Comparison of ENCODE assay signal across 1 cellular context in the genomic region with DNA sequence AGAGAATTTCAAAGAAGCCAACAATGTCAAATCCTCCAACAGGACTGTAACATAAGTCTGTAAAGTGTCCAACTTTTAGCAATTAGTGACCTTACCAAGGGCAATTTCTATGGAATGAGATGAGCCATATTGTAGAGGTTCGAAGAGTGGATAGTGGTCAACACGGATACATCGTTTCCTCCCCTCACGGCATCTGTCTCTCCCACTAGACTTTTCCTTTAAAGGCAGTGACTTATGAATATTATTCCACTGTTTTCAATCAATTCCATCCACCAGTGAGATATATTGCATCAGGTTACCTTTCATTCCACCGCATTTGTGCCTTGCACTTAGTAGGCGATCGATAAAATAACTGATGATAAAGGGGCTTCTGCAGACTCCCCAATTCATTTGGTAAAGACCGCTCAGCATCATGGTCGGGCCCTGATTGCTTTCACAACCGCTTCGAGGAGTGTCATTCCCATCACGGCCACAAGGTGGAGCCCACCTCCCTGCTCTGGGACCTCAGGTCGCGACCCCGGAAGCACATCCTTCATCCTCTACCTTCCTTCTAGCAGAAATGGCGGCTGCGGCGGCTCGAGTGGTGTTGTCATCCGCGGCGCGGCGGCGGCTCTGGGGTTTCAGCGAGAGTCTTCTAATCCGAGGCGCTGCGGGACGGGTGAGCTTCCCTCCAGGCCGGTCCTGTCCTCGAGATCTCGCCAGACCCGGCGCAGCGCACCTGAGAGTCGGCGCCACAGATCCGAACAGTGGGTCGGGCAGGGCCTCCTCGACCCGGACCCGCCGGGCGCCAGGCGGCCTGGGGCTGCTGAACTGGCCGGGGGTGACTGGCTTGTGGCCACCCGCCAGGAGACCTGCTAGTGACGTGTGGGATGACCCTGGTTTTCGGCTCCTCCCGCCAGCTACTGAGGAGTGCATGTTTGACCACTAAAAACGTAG.
TF ChIP-seq lines count a peak whose summit lies in the region.

A gene with protein sequence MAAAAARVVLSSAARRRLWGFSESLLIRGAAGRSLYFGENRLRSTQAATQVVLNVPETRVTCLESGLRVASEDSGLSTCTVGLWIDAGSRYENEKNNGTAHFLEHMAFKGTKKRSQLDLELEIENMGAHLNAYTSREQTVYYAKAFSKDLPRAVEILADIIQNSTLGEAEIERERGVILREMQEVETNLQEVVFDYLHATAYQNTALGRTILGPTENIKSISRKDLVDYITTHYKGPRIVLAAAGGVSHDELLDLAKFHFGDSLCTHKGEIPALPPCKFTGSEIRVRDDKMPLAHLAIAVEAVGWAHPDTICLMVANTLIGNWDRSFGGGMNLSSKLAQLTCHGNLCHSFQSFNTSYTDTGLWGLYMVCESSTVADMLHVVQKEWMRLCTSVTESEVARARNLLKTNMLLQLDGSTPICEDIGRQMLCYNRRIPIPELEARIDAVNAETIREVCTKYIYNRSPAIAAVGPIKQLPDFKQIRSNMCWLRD (plus strand): TSS at position 535 of the 936 bp plus-strand sequence. CDS start 25 bp downstream, at position 560.

TF ChIP-seq in HepG2, 621 proteins besides CTCF, POLR2A, EP300 and RAD21 (continued from another document and continues in another):
- TF ChIP-seq ZNF407 (CRISPR knock-in tag; IDR thresholded peaks at IDR 0.05; ENCODE audit: not compliant biosample characterization) (peak; percentile 78), ZNF451 (CRISPR knock-in tag; IDR thresholded peaks at IDR 0.05) (no peak), NFIC (IDR thresholded peaks at IDR 0.05; ENCODE audit: low read length) (no peak), AHR (CRISPR knock-in tag; IDR thresholded peaks at IDR 0.05) (peak; percentile 58), ZBTB10 (CRISPR knock-in tag; IDR thresholded peaks at IDR 0.05; ENCODE audit: borderline replicate concordance) (no peak), HDAC1 (CRISPR knock-in tag; IDR thresholded peaks at IDR 0.05) (peak; percentile 78), CEBPG (CRISPR knock-in tag; IDR thresholded peaks at IDR 0.05) (peak; percentile 80), AKAP8 (CRISPR knock-in tag; IDR thresholded peaks at IDR 0.05) (peak; percentile 72; the same call in 1 of the 2 replicates), NRL (CRISPR knock-in tag; IDR thresholded peaks at IDR 0.05; ENCODE audit: borderline replicate concordance) (peak; percentile 93), SNAPC2 (CRISPR knock-in tag; IDR thresholded peaks at IDR 0.05) (no peak), ZNF350 (CRISPR knock-in tag; IDR thresholded peaks at IDR 0.05; ENCODE audit: borderline replicate concordance, low read depth) (peak; percentile 97), HMGA1 (CRISPR knock-in tag; conservative IDR thresholded peaks at IDR 0.05) (no peak), PHF5A (CRISPR knock-in tag; IDR thresholded peaks at IDR 0.05; ENCODE audit: low read depth, unreplicated experiment) (peak; percentile 79), PLSCR1 (CRISPR knock-in tag; IDR thresholded peaks at IDR 0.05; ENCODE audit: borderline replicate concordance) (no peak), NONO (IDR thresholded peaks at IDR 0.05) (no peak), NONO (CRISPR knock-in tag; conservative IDR thresholded peaks at IDR 0.05) (peak; percentile 78), ZNF496 (CRISPR knock-in tag; IDR thresholded peaks at IDR 0.05; ENCODE audit: insufficient replicate concordance) (no peak), FOXK1 (CRISPR knock-in tag; IDR thresholded peaks at IDR 0.05; ENCODE audit: borderline replicate concordance, low read depth) (peak; percentile 87), TGIF2 (CRISPR knock-in tag; IDR thresholded peaks at IDR 0.05) (peak; percentile 60), ARID5B (CRISPR knock-in tag; IDR thresholded peaks at IDR 0.05) (peak; percentile 62), ETV6 (CRISPR knock-in tag; conservative IDR thresholded peaks at IDR 0.05) (no peak; the same call in 1 of the 2 replicates), SMAD1 (CRISPR knock-in tag; IDR thresholded peaks at IDR 0.05; ENCODE audit: borderline replicate concordance, low read depth) (peak; percentile 95; the same call in 1 of the 2 replicates), PREB (CRISPR knock-in tag; IDR thresholded peaks at IDR 0.05) (no peak), ZUFSP (CRISPR knock-in tag; IDR thresholded peaks at IDR 0.05; ENCODE audit: borderline replicate concordance) (no peak)
- TF ChIP-seq, protein P1, sequence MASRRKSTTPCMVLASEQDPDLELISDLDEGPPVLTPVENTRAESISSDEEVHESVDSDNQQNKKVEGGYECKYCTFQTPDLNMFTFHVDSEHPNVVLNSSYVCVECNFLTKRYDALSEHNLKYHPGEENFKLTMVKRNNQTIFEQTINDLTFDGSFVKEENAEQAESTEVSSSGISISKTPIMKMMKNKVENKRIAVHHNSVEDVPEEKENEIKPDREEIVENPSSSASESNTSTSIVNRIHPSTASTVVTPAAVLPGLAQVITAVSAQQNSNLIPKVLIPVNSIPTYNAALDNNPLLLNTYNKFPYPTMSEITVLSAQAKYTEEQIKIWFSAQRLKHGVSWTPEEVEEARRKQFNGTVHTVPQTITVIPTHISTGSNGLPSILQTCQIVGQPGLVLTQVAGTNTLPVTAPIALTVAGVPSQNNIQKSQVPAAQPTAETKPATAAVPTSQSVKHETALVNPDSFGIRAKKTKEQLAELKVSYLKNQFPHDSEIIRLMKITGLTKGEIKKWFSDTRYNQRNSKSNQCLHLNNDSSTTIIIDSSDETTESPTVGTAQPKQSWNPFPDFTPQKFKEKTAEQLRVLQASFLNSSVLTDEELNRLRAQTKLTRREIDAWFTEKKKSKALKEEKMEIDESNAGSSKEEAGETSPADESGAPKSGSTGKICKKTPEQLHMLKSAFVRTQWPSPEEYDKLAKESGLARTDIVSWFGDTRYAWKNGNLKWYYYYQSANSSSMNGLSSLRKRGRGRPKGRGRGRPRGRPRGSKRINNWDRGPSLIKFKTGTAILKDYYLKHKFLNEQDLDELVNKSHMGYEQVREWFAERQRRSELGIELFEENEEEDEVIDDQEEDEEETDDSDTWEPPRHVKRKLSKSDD (CRISPR knock-in tag; IDR thresholded peaks at IDR 0.05; ENCODE audit: low read depth), result no peak
